In genomic region chr17:75666959-75667790, GRCh38 we compare ENCODE assay signal across 1 cellular context.
A peak's percentile ranks its signal among the peaks of the same experiment; 100 is the strongest.
TF ChIP-seq lines count a peak whose summit lies in the region.

Gene RECQL5 (minus strand): TSS chr17:75667154. CDS start chr17:75666557, 597 bp downstream.
Gene SAP30BP (plus strand): TSS chr17:75667338. CDS start chr17:75667373, 35 bp downstream.

TF ChIP-seq in HEK293, 187 proteins besides CTCF, POLR2A, EP300 and RAD21 (continued from another document and continues in another):
- TF ChIP-seq ELK4 (IDR thresholded peaks at IDR 0.05; ENCODE audit: borderline replicate concordance, low read depth, low read length) (peak; percentile 91), ZNF548 (tag by site-specific recombination; IDR thresholded peaks at IDR 0.05) (no peak), ZNF624 (tag by site-specific recombination; IDR thresholded peaks at IDR 0.05) (no peak), ZEB2 (tag by site-specific recombination; IDR thresholded peaks at IDR 0.05) (peak; percentile 14; the same call in 1 of the 2 replicates), PRDM10 (tag by site-specific recombination; IDR thresholded peaks at IDR 0.05) (peak; percentile 61), ZSCAN30 (tag by site-specific recombination; IDR thresholded peaks at IDR 0.05) (no peak), YY1 (tag by site-specific recombination; IDR thresholded peaks at IDR 0.05) (peak; percentile 87), HOXD13 (CRISPR knock-in tag; IDR thresholded peaks at IDR 0.05; ENCODE audit: borderline replicate concordance) (0 out of 2 replicates have a peak, but pooled peaks have one; percentile 35), SP2 (tag by site-specific recombination; IDR thresholded peaks at IDR 0.05) (peak; percentile 94), ATF2 (tag by site-specific recombination; IDR thresholded peaks at IDR 0.05; ENCODE audit: low read depth) (peak; percentile 95), ZNF146 (tag by site-specific recombination; IDR thresholded peaks at IDR 0.05) (peak; percentile 32), GFI1B (tag by site-specific recombination; IDR thresholded peaks at IDR 0.05) (no peak), ZNF654 (tag by site-specific recombination; IDR thresholded peaks at IDR 0.05; ENCODE audit: low read depth) (no peak), ZNF580 (tag by site-specific recombination; IDR thresholded peaks at IDR 0.05) (peak; percentile 96), KLF9 (tag by site-specific recombination; IDR thresholded peaks at IDR 0.05; ENCODE audit: low read depth) (peak; percentile 61), ZBTB21 (tag by site-specific recombination; IDR thresholded peaks at IDR 0.05) (peak; percentile 79), PATZ1 (tag by site-specific recombination; IDR thresholded peaks at IDR 0.05) (peak; percentile 32; the same call in 1 of the 2 replicates), ZBTB48 (tag by site-specific recombination; IDR thresholded peaks at IDR 0.05) (no peak), ZBTB10 (tag by site-specific recombination; IDR thresholded peaks at IDR 0.05) (peak; percentile 53; the same call in 1 of the 2 replicates), ZSCAN16 (tag by site-specific recombination; IDR thresholded peaks at IDR 0.05) (no peak), ZBTB26 (tag by site-specific recombination; optimal IDR thresholded peaks at IDR 0.05) (peak; percentile 3), ZNF76 (tag by site-specific recombination; IDR thresholded peaks at IDR 0.05; ENCODE audit: borderline replicate concordance, low read depth) (peak; percentile 77; the same call in 1 of the 2 replicates), ZNF555 (tag by site-specific recombination; conservative IDR thresholded peaks at IDR 0.05) (no peak), ZBTB6 (tag by site-specific recombination; IDR thresholded peaks at IDR 0.05) (no peak), ZSCAN23 (tag by site-specific recombination; IDR thresholded peaks at IDR 0.05) (no peak), ZNF169 (tag by site-specific recombination; IDR thresholded peaks at IDR 0.05) (no peak), YY2 (tag by site-specific recombination; IDR thresholded peaks at IDR 0.05) (peak; percentile 89), GLI2 (tag by site-specific recombination; IDR thresholded peaks at IDR 0.05; ENCODE audit: borderline replicate concordance, low read depth) (no peak), ZBTB11 (tag by site-specific recombination; conservative IDR thresholded peaks at IDR 0.05; ENCODE audit: low read depth) (peak; percentile 76), REST (tag by site-specific recombination; IDR thresholded peaks at IDR 0.05) (no peak), ZNF184 (tag by site-specific recombination; IDR thresholded peaks at IDR 0.05) (no peak)
